28 cellular contexts compared by ENCODE assay signal in the genomic region with DNA sequence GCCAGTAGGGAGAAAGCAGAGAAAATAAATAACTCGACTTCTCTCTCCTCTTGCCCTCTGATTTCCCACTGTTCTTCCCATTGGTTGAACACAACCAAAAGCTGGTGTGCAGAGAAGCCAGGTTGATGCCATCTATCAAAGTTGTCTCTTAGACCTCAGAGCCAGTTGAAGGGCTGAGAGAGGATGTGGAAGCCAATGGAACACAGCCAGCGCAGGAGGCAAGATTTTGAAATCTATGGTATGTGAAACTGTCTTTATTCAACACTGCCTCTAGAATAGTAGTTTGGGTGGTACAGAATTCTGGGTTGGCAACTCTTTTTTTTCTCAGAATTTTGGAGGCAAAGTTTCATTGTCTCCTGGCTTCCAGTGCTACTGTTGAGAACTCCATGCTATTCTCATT.
"Had no signal": no experiment of that assay in that cellular context is flagged by ENCODE, and none has a peak within 500 bp of the region (broad histone marks: within the 10 kb centered on the region; RNA-seq: fewer than 3 reads in every experiment).

No MANE protein-coding gene starts in this region.

- H3K9me3 Mint-ChIP-seq: central memory CD8-positive, alpha-beta T cell had no signal

- H3K4me1 Mint-ChIP-seq: activated naive CD4-positive, alpha-beta T cell treated with anti-CD3 and anti-CD28 coated beads, Interleukin-2, amount 10 ng/mL, durations not matched to agents 7 days and 5 days; central memory CD8-positive, alpha-beta T cell had no signal

- H3K36me3 ChIP-seq: brain microvascular endothelial cell, esophagus squamous epithelium, gastroesophageal sphincter, WERI-Rb-1 had no signal

- ATAC-seq: activated CD4-positive, CD25-positive, alpha-beta regulatory T cell treated with anti-CD3 and anti-CD28 coated beads, Interleukin-2, amount 50 U/mL, for 24 hours; activated CD8-positive, alpha-beta T cell treated with anti-CD3 and anti-CD28 coated beads for 36 hours; activated naive CD4-positive, alpha-beta T cell treated with anti-CD3 and anti-CD28 coated beads, Interleukin-2, amount 50 U/mL, for 72 hours; gastroesophageal sphincter; T-helper 17 cell had no signal

- H3K27ac Mint-ChIP-seq: activated B cell treated with CpG ODN at 0.5 μM for 24 hours; activated CD8-positive, alpha-beta T cell treated with anti-CD3 and anti-CD28 coated beads for 36 hours; activated naive CD4-positive, alpha-beta T cell treated with anti-CD3 and anti-CD28 coated beads, Interleukin-2, amount 10 ng/mL, durations not matched to agents 7 days and 5 days; activated naive CD8-positive, alpha-beta T cell treated with anti-CD3 and anti-CD28 coated beads, Interleukin-2, amount 10 ng/mL, durations not matched to agents 7 days and 5 days; activated T-helper 1 cell treated with anti-CD3 and anti-CD28 coated beads, Interleukin-12 subunit alpha, Interleukin-12 subunit beta, Interleukin-2, Interleukin-4 antibody, amounts not matched to agents 30 ng/mL and 10 ng/mL and 1 ng/mL, durations not matched to agents 14 hours and 24 hours and 36 hours; T-helper 17 cell; T-helper 2 cell treated with Interferon-gamma antibody and Interleukin-4, amounts not matched to agents 5 μg/mL and 100 μg/mL, for 36 hours had no signal

- H3K27me3 Mint-ChIP-seq: activated B cell treated with CpG ODN at 0.5 μM for 24 hours; activated CD8-positive, alpha-beta T cell treated with anti-CD3 and anti-CD28 coated beads for 36 hours; activated naive CD4-positive, alpha-beta T cell treated with anti-CD3 and anti-CD28 coated beads, Interleukin-2, amount 10 ng/mL, durations not matched to agents 7 days and 5 days; activated naive CD8-positive, alpha-beta T cell treated with anti-CD3 and anti-CD28 coated beads, Interleukin-2, amount 10 ng/mL, durations not matched to agents 7 days and 5 days; central memory CD8-positive, alpha-beta T cell; T-helper 17 cell had no signal

- H3K4me3 Mint-ChIP-seq: activated B cell treated with CpG ODN at 0.5 μM for 24 hours; activated CD8-positive, alpha-beta T cell treated with anti-CD3 and anti-CD28 coated beads for 36 hours; activated naive CD4-positive, alpha-beta T cell treated with anti-CD3 and anti-CD28 coated beads, Interleukin-2, amount 10 ng/mL, durations not matched to agents 7 days and 5 days; activated naive CD8-positive, alpha-beta T cell treated with anti-CD3 and anti-CD28 coated beads, Interleukin-2, amount 10 ng/mL, durations not matched to agents 7 days and 5 days; activated T-helper 1 cell treated with anti-CD3 and anti-CD28 coated beads, Interleukin-12 subunit alpha, Interleukin-12 subunit beta, Interleukin-2, Interleukin-4 antibody, amounts not matched to agents 30 ng/mL and 10 ng/mL and 1 ng/mL, durations not matched to agents 14 hours and 24 hours and 36 hours; central memory CD8-positive, alpha-beta T cell; T-helper 17 cell; T-helper 2 cell treated with Interferon-gamma antibody and Interleukin-4, amounts not matched to agents 5 μg/mL and 100 μg/mL, for 36 hours had no signal

- H3K4me3 ChIP-seq: esophagus squamous epithelium, gastroesophageal sphincter had no signal

- H3K27me3 ChIP-seq: brain microvascular endothelial cell had no signal

- DNase-seq: activated B cell treated with CpG ODN at 0.5 μM for 24 hours; activated CD4-positive, alpha-beta T cell treated with anti-CD3 and anti-CD28 coated beads for 48 hours; activated CD4-positive, alpha-beta T cell treated with anti-CD3 and anti-CD28 coated beads, Interleukin-2, amount 50 U/mL, for 1 hour; activated CD4-positive, alpha-beta T cell treated with anti-CD3 and anti-CD28 coated beads, Interleukin-2, amount 50 U/mL, for 48 hours; activated CD8-positive, alpha-beta memory T cell treated with anti-CD3 and anti-CD28 coated beads for 24 hours; activated CD8-positive, alpha-beta T cell treated with anti-CD3 and anti-CD28 coated beads for 36 hours; activated gamma-delta T cell; activated naive CD4-positive, alpha-beta T cell; activated naive CD4-positive, alpha-beta T cell treated with anti-CD3 and anti-CD28 coated beads, Interleukin-2, amount 10 ng/mL, durations not matched to agents 7 days and 5 days; activated naive CD8-positive, alpha-beta T cell treated with anti-CD3 and anti-CD28 coated beads, Interleukin-2, amount 10 ng/mL, durations not matched to agents 7 days and 5 days; activated T-cell treated with anti-CD3 and anti-CD28 coated beads, Interleukin-2, amount 50 U/mL, for 1 hour; activated T-cell treated with anti-CD3 and anti-CD28 coated beads, Interleukin-2, amount 50 U/mL, for 48 hours; amniotic stem cell; anterior cingulate cortex; cortex of kidney; effector CD8-positive, alpha-beta T cell; esophagus squamous epithelium; foreskin melanocyte; T-helper 1 cell; T-helper 17 cell; WERI-Rb-1 had no signal

- H3K36me3 Mint-ChIP-seq: activated naive CD4-positive, alpha-beta T cell treated with anti-CD3 and anti-CD28 coated beads, Interleukin-2, amount 10 ng/mL, durations not matched to agents 7 days and 5 days had no signal

- H3K4me1 ChIP-seq: esophagus squamous epithelium, gastroesophageal sphincter had no signal
